Comparison of ENCODE assay signal across 19 cellular contexts in the genomic region with DNA sequence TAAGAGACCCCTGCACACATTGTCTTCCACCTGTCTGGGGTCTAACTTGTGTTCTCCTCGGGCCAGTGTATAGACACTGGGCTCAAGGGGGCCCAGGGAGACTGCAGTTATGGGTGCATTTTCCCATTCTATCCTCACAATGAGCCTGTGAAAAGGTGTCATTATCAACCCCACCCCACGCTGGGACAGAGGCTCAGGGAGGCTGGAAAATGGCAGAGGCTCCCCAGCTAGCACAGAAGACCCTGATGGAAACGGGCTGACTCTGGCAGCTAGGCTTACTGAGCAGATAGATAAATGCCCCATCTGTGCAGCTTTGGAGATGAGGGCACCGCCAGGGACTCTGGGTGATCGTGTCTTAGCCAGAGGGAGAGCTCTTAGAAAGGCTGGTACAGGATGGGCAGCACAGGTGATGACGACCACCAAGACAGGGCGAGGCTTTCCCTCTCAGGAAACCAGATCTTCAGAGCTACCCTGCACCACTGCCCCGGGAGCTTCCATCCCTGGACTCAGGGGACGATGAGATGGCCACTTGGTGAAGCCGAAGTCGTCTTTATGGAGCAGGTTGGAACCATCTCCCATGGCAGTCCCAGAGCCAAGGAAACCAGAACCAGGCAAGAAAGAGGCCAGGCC. TPM values are rescaled to one million over a fixed set of nuclear protein-coding genes. Genes with fewer than 3 reads are reported as not detected.
DNase-seq lines count a peak whose midpoint lies in the region; ATAC-seq, FAIRE-seq and TF ChIP-seq lines count a peak whose summit lies in the region.
"Had no signal": no experiment of that assay in that cellular context is flagged by ENCODE, and none has a peak within 500 bp of the region (broad histone marks: within the 10 kb centered on the region; RNA-seq: fewer than 3 reads in every experiment).

No MANE protein-coding gene starts in this region.

- H3K27ac ChIP-seq in coronary artery (peak overlapping the region; percentile 46 to 88), osteoblast (ENCODE audit: low read depth, low read length) (peak overlapping the region; percentile 80), pancreas (no peak overlapping the region), testis (no peak overlapping the region)

- no peak overlapping the region for H3K27ac Mint-ChIP-seq in activated T-cell treated with anti-CD3 and anti-CD28 coated beads, Interleukin-2, amount 50 U/mL, for 24 hours
- H3K27ac Mint-ChIP-seq: activated B cell treated with CpG ODN at 0.5 μM for 24 hours; activated naive CD4-positive, alpha-beta T cell treated with anti-CD3 and anti-CD28 coated beads, Interleukin-2, amount 50 U/mL, for 24 hours; T-helper 1 cell treated with Interleukin-12 subunit alpha and Interleukin-12 subunit beta and Interleukin-4 antibody, amounts not matched to agents 30 μg/mL and 1 μg/mL, for 36 hours had no signal

- H3K9me3 ChIP-seq in osteoblast (ENCODE audit: low read depth, low read length), result no peaks in the 10 kb centered on the region
- no peaks in the 10 kb centered on the region for H3K9me3 ChIP-seq in pancreas
- no peaks in the 10 kb centered on the region for H3K9me3 ChIP-seq in testis

- no peak overlapping the region for H3K4me3 Mint-ChIP-seq in activated T-cell treated with anti-CD3 and anti-CD28 coated beads, Interleukin-2, amount 50 U/mL, for 24 hours
- H3K4me3 Mint-ChIP-seq: activated B cell treated with CpG ODN at 0.5 μM for 24 hours; activated naive CD4-positive, alpha-beta T cell treated with anti-CD3 and anti-CD28 coated beads, Interleukin-2, amount 50 U/mL, for 24 hours; T-helper 1 cell treated with Interleukin-12 subunit alpha and Interleukin-12 subunit beta and Interleukin-4 antibody, amounts not matched to agents 30 μg/mL and 1 μg/mL, for 36 hours had no signal

- 70 to 74% methylated on average over 11 of the region's 11 CpGs for WGBS in pancreas, 2 donors
- WGBS in testis, 2 donors, result 89 to 91% methylated on average over 11 of the region's 11 CpGs

- peaks cover 3% of the 10 kb centered on the region for H3K9me3 Mint-ChIP-seq in activated T-cell treated with anti-CD3 and anti-CD28 coated beads, Interleukin-2, amount 50 U/mL, for 24 hours
- H3K9me3 Mint-ChIP-seq: activated B cell treated with CpG ODN at 0.5 μM for 24 hours; activated naive CD4-positive, alpha-beta T cell treated with anti-CD3 and anti-CD28 coated beads, Interleukin-2, amount 50 U/mL, for 24 hours; T-helper 1 cell treated with Interleukin-12 subunit alpha and Interleukin-12 subunit beta and Interleukin-4 antibody, amounts not matched to agents 30 μg/mL and 1 μg/mL, for 36 hours had no signal

- H3K4me2 ChIP-seq in osteoblast (ENCODE audit: insufficient read depth, low read length), result peak overlapping the region; percentile 73

- H3K4me3 ChIP-seq in coronary artery, result peak overlapping the region; percentile 43
- H3K4me3 ChIP-seq in osteoblast (ENCODE audit: insufficient read depth, low read length), result no peak overlapping the region
- H3K4me3 ChIP-seq in pancreas, result no peak overlapping the region
- H3K4me3 ChIP-seq in testis, result no peak overlapping the region
- H3K4me3 ChIP-seq: GM12878 had no signal

- H3K27me3 ChIP-seq in osteoblast (ENCODE audit: insufficient read depth, low read length) (no peaks in the 10 kb centered on the region), pancreas (no peaks in the 10 kb centered on the region), testis (no peaks in the 10 kb centered on the region)

- no peaks in the 10 kb centered on the region for H3K36me3 ChIP-seq in osteoblast (ENCODE audit: insufficient read depth, low read length)
- no peaks in the 10 kb centered on the region for H3K36me3 ChIP-seq in pancreas
- no peaks in the 10 kb centered on the region for H3K36me3 ChIP-seq in testis (ENCODE audit: low read depth, missing control alignments)

- ATAC-seq in GM21576 (IDR thresholded peaks at IDR 0.05; ENCODE audit: unreplicated experiment), result no peak
- ATAC-seq in pancreas, result no peak

- peak; percentile 27 for DNase-seq in activated T-cell treated with anti-CD3 and anti-CD28 coated beads, Interleukin-2, amount 50 U/mL, for 24 hours
- DNase-seq in activated T-cell treated with anti-CD3 and anti-CD28 coated beads, Interleukin-2, amount 50 U/mL, for 48 hours, result no peak
- DNase-seq in coronary artery (ENCODE audit: low spot score) (no peak), osteoblast (ENCODE audit: insufficient read length, low spot score, missing footprints) (peak; percentile 63), GM20000 (ENCODE audit: low spot score) (no peak), pancreas (no peak), testis (no peak)
- DNase-seq: activated B cell treated with CpG ODN at 0.5 μM for 24 hours; activated CD8-positive, alpha-beta memory T cell treated with anti-CD3 and anti-CD28 coated beads, Interleukin-2, amount 50 U/mL, for 48 hours; MV-4-11; NCI-H2171; NCI-H82; stimulated activated CD4-positive, alpha-beta T cell treated with anti-CD3 and anti-CD28 coated beads, Interleukin-1b, Interleukin-23, amount 100 ng/mL, for 48 hours had no signal

- TF ChIP-seq CTCF in coronary artery (IDR thresholded peaks at IDR 0.05) (no peak), osteoblast (IDR thresholded peaks at IDR 0.05; ENCODE audit: extremely low read depth, low read depth, low read length) (no peak), GM20000 (IDR thresholded peaks at IDR 0.05; ENCODE audit: extremely low read depth, missing control alignments) (no peak), pancreas (IDR thresholded peaks at IDR 0.05) (no peak), testis (IDR thresholded peaks at IDR 0.05) (no peak)

- H3K4me1 ChIP-seq in osteoblast (ENCODE audit: insufficient read depth, low read length) (peaks cover 35% of the 10 kb centered on the region), pancreas (peaks cover 3 to 20% (median 4%) of the 10 kb centered on the region in 3 donors), testis (peaks cover 11% of the 10 kb centered on the region)

- H2AFZ ChIP-seq in osteoblast (ENCODE audit: low read length), result peak overlapping the region; percentile 56

- H3K36me3 Mint-ChIP-seq in activated T-cell treated with anti-CD3 and anti-CD28 coated beads, Interleukin-2, amount 50 U/mL, for 24 hours (ENCODE audit: low read depth), result no peaks in the 10 kb centered on the region
- H3K36me3 Mint-ChIP-seq: activated naive CD4-positive, alpha-beta T cell treated with anti-CD3 and anti-CD28 coated beads, Interleukin-2, amount 50 U/mL, for 24 hours had no signal

- peaks cover 28% of the 10 kb centered on the region for H3K27me3 Mint-ChIP-seq in activated T-cell treated with anti-CD3 and anti-CD28 coated beads, Interleukin-2, amount 50 U/mL, for 24 hours
- H3K27me3 Mint-ChIP-seq: activated B cell treated with CpG ODN at 0.5 μM for 24 hours had no signal

- intact Hi-C loops in pancreas (cut with DNase I) (no loop called here), testis (cut with DNase I; ENCODE audit: low total_unique reads) (no loop called here)

- no peak for TF ChIP-seq POLR2A in testis (IDR thresholded peaks at IDR 0.05)

- H3K79me2 ChIP-seq in osteoblast (ENCODE audit: insufficient read depth, low read length), result no peaks in the 10 kb centered on the region

- H4K20me1 ChIP-seq in osteoblast (ENCODE audit: insufficient read depth, low read length), result no peaks in the 10 kb centered on the region

- peaks cover 3% of the 10 kb centered on the region for H3K4me1 Mint-ChIP-seq in activated T-cell treated with anti-CD3 and anti-CD28 coated beads, Interleukin-2, amount 50 U/mL, for 24 hours (ENCODE audit: low read depth)
- H3K4me1 Mint-ChIP-seq: activated naive CD4-positive, alpha-beta T cell treated with anti-CD3 and anti-CD28 coated beads, Interleukin-2, amount 50 U/mL, for 24 hours had no signal

- no peak for FAIRE-seq in pancreas (lab: Jason Lieb, UNC)
- FAIRE-seq: bronchial epithelial cell, GM12878, H54 had no signal

RNA-seq across cellular contexts. Expression of a gene that starts 58.2 kb away (rescaled TPM):
- total RNA-seq in osteoblast (22.8 and 36.2 TPM in 2 replicates), pancreas (10 to 100 TPM in 5 of 6 donors, 1 to 10 TPM in 1; 9.4 to 17.3 (median 14.0) TPM), testis (10 to 100 TPM in 1 of 2 donors, 1 to 10 TPM in 1; 9.3 to 11.5 TPM)
- polyA plus RNA-seq in pancreas (10 to 100 TPM in 1 of 2 donors, 1 to 10 TPM in 1; 4.8 to 12.4 TPM), testis (ENCODE audit: insufficient read depth, low read depth, low replicate concordance) (12.8 TPM)

Comparison
In these comparisons a context has a peak if more than half of its experiments do, and no peak if none do; other contexts are left out.
1. DNase-seq: peak in activated T-cell treated with anti-CD3 and anti-CD28 coated beads, Interleukin-2, amount 50 U/mL, for 24 hours (single experiment) and osteoblast (single experiment); none in activated T-cell treated with anti-CD3 and anti-CD28 coated beads, Interleukin-2, amount 50 U/mL, for 48 hours (0 of 2), coronary artery (single experiment), GM20000 (single experiment), pancreas (0 of 6) and testis (single experiment).
2. H3K27ac ChIP-seq: peak in coronary artery (2 of 2) and osteoblast (single experiment); none in pancreas (0 of 4) and testis (0 of 2).